ENCODE assay signal across 8 cellular contexts in genomic region chr12:48682927-48683326, GRCh38. TPM values are rescaled to one million over a fixed set of nuclear protein-coding genes. Genes with fewer than 3 reads are reported as not detected.
DNase-seq lines count a peak whose midpoint lies in the region; ATAC-seq and TF ChIP-seq lines count a peak whose summit lies in the region.

No MANE protein-coding gene starts in this region.

- H3K36me3 ChIP-seq in Peyer's patch: peaks cover 0 to 16% (median 0%) of the 10 kb centered on the region in 3 donors
- H3K36me3 ChIP-seq in esophagus muscularis mucosa: peaks cover 0 to 22% (median 10%) of the 10 kb centered on the region in 4 donors

- TF ChIP-seq EP300 in esophagus muscularis mucosa (IDR thresholded peaks at IDR 0.05): no peak

- WGBS in esophagus muscularis mucosa: 89% methylated on average over 2 of the region's 2 CpGs

- ATAC-seq in HG03460 (IDR thresholded peaks at IDR 0.05; ENCODE audit: unreplicated experiment): no peak
- no peak for ATAC-seq in HG02798 (IDR thresholded peaks at IDR 0.05; ENCODE audit: poor library complexity, unreplicated experiment)

- intact Hi-C loops in esophagus muscularis mucosa (cut with DNase I): no loop called here

- H3K4me1 ChIP-seq in Peyer's patch (peaks cover 0 to 28% (median 9%) of the 10 kb centered on the region in 4 donors), esophagus muscularis mucosa (peaks cover 26 to 45% (median 40%) of the 10 kb centered on the region in 4 donors)

- H3K27ac ChIP-seq in Peyer's patch: peak overlapping the region in 2 of 4 donors; percentile 91 to 94
- H3K27ac ChIP-seq in esophagus muscularis mucosa (replicated peaks in 1 of 4): no peak overlapping the region

- TF ChIP-seq CTCF in Peyer's patch (IDR thresholded peaks at IDR 0.05) (no peak), esophagus muscularis mucosa (IDR thresholded peaks at IDR 0.05) (no peak)

- no peaks in the 10 kb centered on the region for H3K9me3 ChIP-seq in Peyer's patch
- H3K9me3 ChIP-seq in esophagus muscularis mucosa: no peaks in the 10 kb centered on the region

- DNase-seq in Peyer's patch: no peak
- no peak for DNase-seq in esophagus muscularis mucosa (ENCODE audit: extremely low spot score)
- DNase-seq in skeletal muscle cell (ENCODE audit: low read depth): no peak
- DNase-seq in islet precursor cell: no peak
- no peak for DNase-seq in NCI-H446 (lab: John Stamatoyannopoulos, UW)

- peak overlapping the region; percentile 68 for H3K4me3 ChIP-seq in GM08714 (ENCODE audit: low read length)
- H3K4me3 ChIP-seq in Peyer's patch: peak overlapping the region; percentile 66 to 98 (median 96)
- peak overlapping the region; percentile 83 to 97 (median 90) for H3K4me3 ChIP-seq in esophagus muscularis mucosa
- H3K4me3 ChIP-seq in skeletal muscle cell (ENCODE audit: low read depth, low read length): peak overlapping the region; percentile 85

- no peaks in the 10 kb centered on the region for H3K27me3 ChIP-seq in Peyer's patch
- no peaks in the 10 kb centered on the region for H3K27me3 ChIP-seq in esophagus muscularis mucosa

- no peak for TF ChIP-seq POLR2A in Peyer's patch (IDR thresholded peaks at IDR 0.05)
- no peak for TF ChIP-seq POLR2A in esophagus muscularis mucosa (IDR thresholded peaks at IDR 0.05; ENCODE audit: low read depth)

RNA-seq across cellular contexts. Expression of gene KANSL2, which starts 0.9 kb away (rescaled TPM):
- total RNA-seq in Peyer's patch: 100 to 1,000 TPM in 1 of 4 donors, 10 to 100 TPM in 3; 14.4 to 106 (median 49.9) TPM
- total RNA-seq in esophagus muscularis mucosa: 10 to 100 TPM; 41.3 to 58.8 (median 43.4) TPM

RNA-seq across cellular contexts. Expression of gene CCNT1, which starts 33.6 kb away (rescaled TPM):
- total RNA-seq in Peyer's patch: 10 to 100 TPM; 29.6 to 68.5 (median 42.9) TPM
- 10 to 100 TPM; 18.8 to 22.0 (median 19.8) TPM for total RNA-seq in esophagus muscularis mucosa
